17 cellular contexts compared by ENCODE assay signal in the genomic region with DNA sequence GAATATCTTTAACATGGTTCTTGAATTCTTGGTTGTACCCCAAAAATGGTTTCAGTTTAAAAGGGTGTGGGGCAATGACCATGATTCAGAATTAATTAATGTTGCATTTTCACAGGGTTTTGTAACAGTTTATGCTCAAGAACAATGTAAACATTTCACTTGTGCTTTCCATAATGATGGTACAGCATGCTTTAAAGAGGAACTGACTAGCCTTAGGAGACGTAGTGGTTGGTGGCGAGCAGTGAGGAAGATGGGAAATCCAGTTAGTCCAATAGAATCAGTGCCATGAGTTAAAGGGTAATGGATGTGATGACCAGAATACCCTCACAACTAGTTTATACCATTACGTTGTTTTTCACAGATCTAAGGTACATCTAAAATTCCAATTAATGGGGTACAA.
"Had no signal": no experiment of that assay in that cellular context is flagged by ENCODE, and none has a peak within 500 bp of the region (broad histone marks: within the 10 kb centered on the region; RNA-seq: fewer than 3 reads in every experiment).

No MANE protein-coding gene starts in this region.

- H3K9me3 ChIP-seq: neutrophil, pancreas, sigmoid colon, thyroid gland had no signal

- H3K36me3 ChIP-seq: ascending aorta, neutrophil, pancreas, sigmoid colon, thyroid gland had no signal

- ATAC-seq: foreskin keratinocyte; left lobe of liver; natural killer cell treated with Interleukin-12 subunit alpha and Interleukin-12 subunit beta and Interleukin-15 and Interleukin-18, amount 100 ng/mL, for 72 hours; pancreas had no signal

- H3K4me3 ChIP-seq: ascending aorta, coronary artery, lung, pancreas, sigmoid colon, thyroid gland had no signal

- H3K27ac ChIP-seq: ascending aorta, coronary artery, foreskin keratinocyte, neutrophil, pancreas, sigmoid colon, thyroid gland had no signal

- H3K27me3 ChIP-seq: ascending aorta, foreskin keratinocyte, neutrophil, pancreas, sigmoid colon, thyroid gland had no signal

- DNase-seq: activated CD4-positive, alpha-beta T cell treated with anti-CD3 and anti-CD28 coated beads, Interleukin-2, amount 50 U/mL, for 4 hours; activated gamma-delta T cell; foreskin keratinocyte; glutamatergic neuron; hypothalamus; islet precursor cell; pancreas; sigmoid colon; stimulated activated CD4-positive, alpha-beta T cell treated with anti-CD3 and anti-CD28 coated beads, Interleukin-4, amount 100 ng/mL, for 4 hours; stimulated activated naive CD4-positive, alpha-beta T cell; thyroid gland had no signal
